Comparison of ENCODE assay signal across 1 cellular context in genomic region chr6:138403801-138404665, GRCh38.
A peak's percentile ranks its signal among the peaks of the same experiment; 100 is the strongest.
TF ChIP-seq lines count a peak whose summit lies in the region.

Gene HEBP2 (plus strand): TSS chr6:138404223. CDS start chr6:138404496, 273 bp downstream.

TF ChIP-seq in K562, 482 proteins besides CTCF, POLR2A, EP300 and RAD21 (continued from another document and continues in another):
- TF ChIP-seq, protein P1, sequence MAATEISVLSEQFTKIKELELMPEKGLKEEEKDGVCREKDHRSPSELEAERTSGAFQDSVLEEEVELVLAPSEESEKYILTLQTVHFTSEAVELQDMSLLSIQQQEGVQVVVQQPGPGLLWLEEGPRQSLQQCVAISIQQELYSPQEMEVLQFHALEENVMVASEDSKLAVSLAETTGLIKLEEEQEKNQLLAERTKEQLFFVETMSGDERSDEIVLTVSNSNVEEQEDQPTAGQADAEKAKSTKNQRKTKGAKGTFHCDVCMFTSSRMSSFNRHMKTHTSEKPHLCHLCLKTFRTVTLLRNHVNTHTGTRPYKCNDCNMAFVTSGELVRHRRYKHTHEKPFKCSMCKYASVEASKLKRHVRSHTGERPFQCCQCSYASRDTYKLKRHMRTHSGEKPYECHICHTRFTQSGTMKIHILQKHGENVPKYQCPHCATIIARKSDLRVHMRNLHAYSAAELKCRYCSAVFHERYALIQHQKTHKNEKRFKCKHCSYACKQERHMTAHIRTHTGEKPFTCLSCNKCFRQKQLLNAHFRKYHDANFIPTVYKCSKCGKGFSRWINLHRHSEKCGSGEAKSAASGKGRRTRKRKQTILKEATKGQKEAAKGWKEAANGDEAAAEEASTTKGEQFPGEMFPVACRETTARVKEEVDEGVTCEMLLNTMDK (IDR thresholded peaks at IDR 0.05; ENCODE audit: borderline replicate concordance, insufficient read depth, low read depth, low read length, poor library complexity, severe bottlenecking) = peak; percentile 89
- no peak for TF ChIP-seq CREBBP (IDR thresholded peaks at IDR 0.05; ENCODE audit: low read depth, low read length)
- TF ChIP-seq SMARCE1 (IDR thresholded peaks at IDR 0.05) = no peak; the same call in 1 of the 2 replicates
- TF ChIP-seq, protein P2, sequence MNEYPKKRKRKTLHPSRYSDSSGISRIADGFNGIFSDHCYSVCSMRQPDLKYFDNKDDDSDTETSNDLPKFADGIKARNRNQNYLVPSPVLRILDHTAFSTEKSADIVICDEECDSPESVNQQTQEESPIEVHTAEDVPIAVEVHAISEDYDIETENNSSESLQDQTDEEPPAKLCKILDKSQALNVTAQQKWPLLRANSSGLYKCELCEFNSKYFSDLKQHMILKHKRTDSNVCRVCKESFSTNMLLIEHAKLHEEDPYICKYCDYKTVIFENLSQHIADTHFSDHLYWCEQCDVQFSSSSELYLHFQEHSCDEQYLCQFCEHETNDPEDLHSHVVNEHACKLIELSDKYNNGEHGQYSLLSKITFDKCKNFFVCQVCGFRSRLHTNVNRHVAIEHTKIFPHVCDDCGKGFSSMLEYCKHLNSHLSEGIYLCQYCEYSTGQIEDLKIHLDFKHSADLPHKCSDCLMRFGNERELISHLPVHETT (CRISPR knock-in tag; conservative IDR thresholded peaks at IDR 0.05 in 1 of 2, IDR thresholded peaks at IDR 0.05 in 1 of 2) = peak in 1 of 2 experiments; percentile 31; a peak in 1 of 4 replicates
- no peak for TF ChIP-seq ZFP1 (CRISPR knock-in tag; IDR thresholded peaks at IDR 0.05)
- no peak for TF ChIP-seq JUNB (CRISPR knock-in tag; conservative IDR thresholded peaks at IDR 0.05)
- TF ChIP-seq ZNF282 (CRISPR knock-in tag; IDR thresholded peaks at IDR 0.05) = no peak
- 0 out of 2 replicates have a peak, but pooled peaks have one; percentile 7 for TF ChIP-seq SMARCC2 (IDR thresholded peaks at IDR 0.05; ENCODE audit: low read depth)
- TF ChIP-seq DMBX1 (CRISPR knock-in tag; IDR thresholded peaks at IDR 0.05; ENCODE audit: borderline replicate concordance) = peak; percentile 13; the same call in 1 of the 2 replicates
- no peak for TF ChIP-seq ZNF212 (CRISPR knock-in tag; IDR thresholded peaks at IDR 0.05)
- TF ChIP-seq, protein P3, sequence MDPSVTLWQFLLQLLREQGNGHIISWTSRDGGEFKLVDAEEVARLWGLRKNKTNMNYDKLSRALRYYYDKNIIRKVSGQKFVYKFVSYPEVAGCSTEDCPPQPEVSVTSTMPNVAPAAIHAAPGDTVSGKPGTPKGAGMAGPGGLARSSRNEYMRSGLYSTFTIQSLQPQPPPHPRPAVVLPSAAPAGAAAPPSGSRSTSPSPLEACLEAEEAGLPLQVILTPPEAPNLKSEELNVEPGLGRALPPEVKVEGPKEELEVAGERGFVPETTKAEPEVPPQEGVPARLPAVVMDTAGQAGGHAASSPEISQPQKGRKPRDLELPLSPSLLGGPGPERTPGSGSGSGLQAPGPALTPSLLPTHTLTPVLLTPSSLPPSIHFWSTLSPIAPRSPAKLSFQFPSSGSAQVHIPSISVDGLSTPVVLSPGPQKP (CRISPR knock-in tag; IDR thresholded peaks at IDR 0.05) = no peak
- no peak for TF ChIP-seq SNRNP70 (optimal IDR thresholded peaks at IDR 0.05; ENCODE audit: low read depth, low read length)
- no peak for TF ChIP-seq ZNF277 (CRISPR knock-in tag; IDR thresholded peaks at IDR 0.05; ENCODE audit: borderline replicate concordance)
- peak; percentile 96 for TF ChIP-seq RBFOX2 (IDR thresholded peaks at IDR 0.05; ENCODE audit: low read depth, low read length)
- peak; percentile 84 for TF ChIP-seq CCNT2 (IDR thresholded peaks at IDR 0.05; ENCODE audit: borderline replicate concordance, extremely low read depth, insufficient read length, low read depth, low read length)
- no peak for TF ChIP-seq SMARCA5 (IDR thresholded peaks at IDR 0.05)
- TF ChIP-seq KHSRP (IDR thresholded peaks at IDR 0.05) = no peak
- TF ChIP-seq, protein P4, sequence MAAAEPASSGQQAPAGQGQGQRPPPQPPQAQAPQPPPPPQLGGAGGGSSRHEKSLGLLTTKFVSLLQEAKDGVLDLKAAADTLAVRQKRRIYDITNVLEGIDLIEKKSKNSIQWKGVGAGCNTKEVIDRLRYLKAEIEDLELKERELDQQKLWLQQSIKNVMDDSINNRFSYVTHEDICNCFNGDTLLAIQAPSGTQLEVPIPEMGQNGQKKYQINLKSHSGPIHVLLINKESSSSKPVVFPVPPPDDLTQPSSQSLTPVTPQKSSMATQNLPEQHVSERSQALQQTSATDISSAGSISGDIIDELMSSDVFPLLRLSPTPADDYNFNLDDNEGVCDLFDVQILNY (CRISPR knock-in tag; IDR thresholded peaks at IDR 0.05) = no peak
- TF ChIP-seq FOXA1 (IDR thresholded peaks at IDR 0.05; ENCODE audit: borderline replicate concordance) = no peak
- TF ChIP-seq TAF7 (tag; IDR thresholded peaks at IDR 0.05) = 0 out of 2 replicates have a peak, but pooled peaks have one; percentile 51
- TF ChIP-seq TEAD1 (CRISPR knock-in tag; IDR thresholded peaks at IDR 0.05) = peak in 1 of 2 experiments; percentile 32; a peak in 1 of 4 replicates
- TF ChIP-seq, protein P5, sequence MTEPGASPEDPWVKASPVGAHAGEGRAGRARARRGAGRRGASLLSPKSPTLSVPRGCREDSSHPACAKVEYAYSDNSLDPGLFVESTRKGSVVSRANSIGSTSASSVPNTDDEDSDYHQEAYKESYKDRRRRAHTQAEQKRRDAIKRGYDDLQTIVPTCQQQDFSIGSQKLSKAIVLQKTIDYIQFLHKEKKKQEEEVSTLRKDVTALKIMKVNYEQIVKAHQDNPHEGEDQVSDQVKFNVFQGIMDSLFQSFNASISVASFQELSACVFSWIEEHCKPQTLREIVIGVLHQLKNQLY (CRISPR knock-in tag; conservative IDR thresholded peaks at IDR 0.05) = no peak
- TF ChIP-seq DDX20 (tag; IDR thresholded peaks at IDR 0.05; ENCODE audit: low read depth) = no peak
- no peak for TF ChIP-seq HIVEP1 (CRISPR knock-in tag; IDR thresholded peaks at IDR 0.05)
- TF ChIP-seq, protein P6, sequence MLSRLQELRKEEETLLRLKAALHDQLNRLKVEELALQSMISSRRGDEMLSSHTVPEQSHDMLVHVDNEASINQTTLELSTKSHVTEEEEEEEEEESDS (CRISPR knock-in tag; IDR thresholded peaks at IDR 0.05) = no peak
- no peak for TF ChIP-seq RFX5 (IDR thresholded peaks at IDR 0.05; ENCODE audit: low read depth, low read length)
- peak; percentile 29 for TF ChIP-seq SAP30 (IDR thresholded peaks at IDR 0.05; ENCODE audit: borderline replicate concordance, insufficient read depth, low read depth, low read length, poor library complexity, severe bottlenecking)
- TF ChIP-seq ZNF311 (CRISPR knock-in tag; IDR thresholded peaks at IDR 0.05) = no peak
- TF ChIP-seq NR4A1 (CRISPR knock-in tag; IDR thresholded peaks at IDR 0.05) = 0 out of 2 replicates have a peak, but pooled peaks have one; percentile 71
- peak; percentile 28; the same call in 1 of the 2 replicates for TF ChIP-seq NR4A1 (tag; IDR thresholded peaks at IDR 0.05)
- TF ChIP-seq ZNF143 (CRISPR knock-in tag; IDR thresholded peaks at IDR 0.05) = no peak
- no peak for TF ChIP-seq HMG20A (CRISPR knock-in tag; conservative IDR thresholded peaks at IDR 0.05)
- TF ChIP-seq PYGO2 (tag; IDR thresholded peaks at IDR 0.05) = no peak
- TF ChIP-seq NFXL1 (CRISPR knock-in tag; IDR thresholded peaks at IDR 0.05) = no peak
- no peak for TF ChIP-seq ZNF57 (CRISPR knock-in tag; IDR thresholded peaks at IDR 0.05)
- peak; percentile 59 for TF ChIP-seq PKNOX1 (IDR thresholded peaks at IDR 0.05)
- no peak for TF ChIP-seq BACH1 (tag; IDR thresholded peaks at IDR 0.05)
- no peak for TF ChIP-seq ILK (tag; IDR thresholded peaks at IDR 0.05; ENCODE audit: borderline replicate concordance, low read depth)
- no peak for TF ChIP-seq SREBF1 (IDR thresholded peaks at IDR 0.05; ENCODE audit: borderline replicate concordance, low read depth, low read length)
- TF ChIP-seq SAFB (IDR thresholded peaks at IDR 0.05; ENCODE audit: borderline replicate concordance, low read depth, low read length) = no peak
- TF ChIP-seq SOX6 (IDR thresholded peaks at IDR 0.05) = peak; percentile 87
- no peak for TF ChIP-seq ZFPM2 (CRISPR knock-in tag; IDR thresholded peaks at IDR 0.05)
- no peak for TF ChIP-seq ZNF133 (CRISPR knock-in tag; IDR thresholded peaks at IDR 0.05)
- no peak for TF ChIP-seq MEF2D (tag; conservative IDR thresholded peaks at IDR 0.05; ENCODE audit: low read depth)
- TF ChIP-seq WHSC1 (IDR thresholded peaks at IDR 0.05; ENCODE audit: low read length) = no peak
- TF ChIP-seq ELF4 (CRISPR knock-in tag; IDR thresholded peaks at IDR 0.05) = no peak
- no peak for TF ChIP-seq ESRRB (CRISPR knock-in tag; IDR thresholded peaks at IDR 0.05; ENCODE audit: borderline replicate concordance)
- TF ChIP-seq USF2 (CRISPR knock-in tag; IDR thresholded peaks at IDR 0.05) = no peak
- no peak for TF ChIP-seq NR0B1 (IDR thresholded peaks at IDR 0.05; ENCODE audit: partially characterized antibody)
- TF ChIP-seq HNRNPUL1 (IDR thresholded peaks at IDR 0.05; ENCODE audit: low read length) = no peak
- TF ChIP-seq BRD4 (IDR thresholded peaks at IDR 0.05) = no peak
- no peak for TF ChIP-seq RBM15 (IDR thresholded peaks at IDR 0.05; ENCODE audit: insufficient read depth, low read length)
- no peak for TF ChIP-seq ZNF12 (CRISPR knock-in tag; IDR thresholded peaks at IDR 0.05)
- TF ChIP-seq BRF2 (IDR thresholded peaks at IDR 0.05; ENCODE audit: borderline replicate concordance, insufficient read depth, insufficient read length) = no peak
- TF ChIP-seq HDAC2 (IDR thresholded peaks at IDR 0.05) = no peak
- TF ChIP-seq ZNF707 (CRISPR knock-in tag; conservative IDR thresholded peaks at IDR 0.05) = no peak
- TF ChIP-seq ZNF507 (tag; conservative IDR thresholded peaks at IDR 0.05) = no peak
- no peak for TF ChIP-seq ZNF586 (CRISPR knock-in tag; conservative IDR thresholded peaks at IDR 0.05)
- TF ChIP-seq RCOR1 (IDR thresholded peaks at IDR 0.05; ENCODE audit: borderline replicate concordance in 1 of 2, low read depth in 2 of 2, low read length in 2 of 2) = peak in 1 of 2 experiments; percentile 70; a peak in 1 of 4 replicates
- TF ChIP-seq XRCC3 (IDR thresholded peaks at IDR 0.05) = no peak
- TF ChIP-seq, protein P7, sequence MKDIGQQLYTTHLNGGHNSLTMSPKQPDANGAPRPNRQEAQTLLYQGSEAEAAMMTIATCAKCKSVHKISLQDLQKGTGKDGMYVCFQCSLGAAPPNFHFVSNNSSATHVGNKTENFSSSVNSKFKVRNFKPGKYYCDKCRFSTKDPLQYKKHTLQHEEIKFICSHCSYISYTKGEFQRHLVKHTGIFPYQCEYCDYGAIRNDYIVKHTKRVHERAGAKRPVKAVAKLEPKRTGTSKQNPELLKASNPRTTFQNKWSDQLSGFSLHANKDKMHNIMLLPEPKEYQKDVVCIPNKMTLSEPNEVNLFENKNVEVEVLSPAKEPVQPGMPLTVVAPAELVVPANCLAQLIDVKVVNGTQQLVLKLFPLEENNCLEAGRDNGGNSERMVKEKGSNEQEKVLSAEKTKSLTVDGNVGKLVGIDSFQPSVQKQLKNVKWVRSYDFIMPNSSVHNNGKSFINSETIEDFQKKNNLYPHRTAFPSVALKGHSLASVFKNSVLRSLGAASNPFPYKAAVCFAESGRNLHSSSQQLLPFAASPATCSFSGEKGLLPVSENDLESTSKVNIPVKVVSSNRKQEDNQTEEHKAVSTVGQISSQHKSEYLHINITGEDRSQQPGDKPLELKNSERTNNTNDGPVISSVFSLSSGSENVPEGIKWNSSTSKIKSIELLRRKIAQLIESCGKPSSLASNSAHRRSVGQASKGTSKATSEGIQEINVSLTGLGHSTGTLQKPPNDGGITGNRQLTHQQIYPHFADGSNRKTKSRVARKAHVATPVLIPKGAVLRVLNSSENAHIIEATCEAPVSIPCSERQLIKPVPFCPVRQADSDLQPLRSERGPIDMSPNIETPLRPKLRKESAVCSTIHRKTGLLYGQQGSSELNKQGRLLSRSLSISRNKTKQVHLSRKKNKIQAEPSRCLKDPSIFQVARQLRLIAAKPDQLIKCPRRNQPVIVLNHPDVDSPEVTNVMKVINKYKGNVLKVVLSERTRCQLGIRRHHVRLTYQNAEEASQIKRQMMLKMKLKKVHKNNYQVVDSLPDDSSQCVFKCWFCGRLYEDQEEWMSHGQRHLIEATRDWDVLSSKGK (CRISPR knock-in tag; IDR thresholded peaks at IDR 0.05) = no peak
